In genomic region chr19:34299576-34299975, GRCh38 we compare ENCODE assay signal across 18 cellular contexts.
"Had no signal": no experiment of that assay in that cellular context is flagged by ENCODE, and none has a peak within 500 bp of the region (broad histone marks: within the 10 kb centered on the region; RNA-seq: fewer than 3 reads in every experiment).

No MANE protein-coding gene starts in this region.

- H3K36me3 Mint-ChIP-seq: natural killer cell treated with Interleukin-12 subunit alpha and Interleukin-12 subunit beta and Interleukin-15 and Interleukin-18, amount 100 ng/mL, for 72 hours had no signal

- H3K27ac ChIP-seq: body of pancreas, psoas muscle, thoracic aorta, vagina had no signal

- DNase-seq: activated CD4-positive, CD25-positive, alpha-beta regulatory T cell treated with anti-CD3 and anti-CD28 coated beads, Interleukin-2, amount 50 U/mL, for 72 hours; activated CD8-positive, alpha-beta memory T cell treated with anti-CD3 and anti-CD28 coated beads, Interleukin-2, amount 50 U/mL, for 48 hours; activated CD8-positive, alpha-beta T cell treated with anti-CD3 and anti-CD28 coated beads for 36 hours; activated naive CD4-positive, alpha-beta T cell treated with anti-CD3 and anti-CD28 coated beads, Interleukin-2, amount 50 U/mL, for 16 hours; amniotic stem cell; body of pancreas; effector memory CD8-positive, alpha-beta T cell; hippocampal formation; kidney glomerular epithelial cell; psoas muscle had no signal

- H3K4me3 ChIP-seq: body of pancreas, psoas muscle, thoracic aorta, vagina had no signal

- H3K4me3 Mint-ChIP-seq: activated CD8-positive, alpha-beta T cell treated with anti-CD3 and anti-CD28 coated beads for 36 hours; central memory CD8-positive, alpha-beta T cell; effector memory CD8-positive, alpha-beta T cell; natural killer cell treated with Interleukin-12 subunit alpha and Interleukin-12 subunit beta and Interleukin-15 and Interleukin-18, amount 100 ng/mL, for 72 hours; stimulated activated naive CD8-positive, alpha-beta T cell treated with anti-CD3 and anti-CD28 coated beads, Interleukin-15, Interleukin-2, amounts not matched to agents 100 ng/mL and 50 ng/mL, for 24 hours; T-helper 2 cell treated with Interferon-gamma antibody and Interleukin-4, amounts not matched to agents 5 μg/mL and 100 μg/mL, for 36 hours had no signal

- H3K27ac Mint-ChIP-seq: activated CD8-positive, alpha-beta T cell treated with anti-CD3 and anti-CD28 coated beads for 36 hours; activated T-helper 2 cell treated with anti-CD3 and anti-CD28 coated beads, Interferon-gamma antibody, Interleukin-2, Interleukin-4, amounts not matched to agents 10 μg/mL and 5 μg/mL and 100 μg/mL, durations not matched to agents 14 hours and 24 hours and 36 hours; natural killer cell treated with Interleukin-12 subunit alpha and Interleukin-12 subunit beta and Interleukin-15 and Interleukin-18, amount 100 ng/mL, for 72 hours; stimulated activated naive CD8-positive, alpha-beta T cell treated with anti-CD3 and anti-CD28 coated beads, Interleukin-15, Interleukin-2, amounts not matched to agents 100 ng/mL and 50 ng/mL, for 24 hours; T-helper 2 cell treated with Interferon-gamma antibody and Interleukin-4, amounts not matched to agents 5 μg/mL and 100 μg/mL, for 36 hours had no signal

- ATAC-seq: activated CD8-positive, alpha-beta T cell treated with anti-CD3 and anti-CD28 coated beads for 36 hours; body of pancreas; effector memory CD8-positive, alpha-beta T cell; natural killer cell treated with Interleukin-12 subunit alpha and Interleukin-12 subunit beta and Interleukin-15 and Interleukin-18, amount 100 ng/mL, for 72 hours; psoas muscle; sciatic nerve had no signal

- H3K4me1 ChIP-seq: psoas muscle, vagina had no signal

- H3K27me3 Mint-ChIP-seq: activated CD8-positive, alpha-beta T cell treated with anti-CD3 and anti-CD28 coated beads for 36 hours; central memory CD8-positive, alpha-beta T cell; effector memory CD8-positive, alpha-beta T cell; natural killer cell treated with Interleukin-12 subunit alpha and Interleukin-12 subunit beta and Interleukin-15 and Interleukin-18, amount 100 ng/mL, for 72 hours; stimulated activated naive CD8-positive, alpha-beta T cell treated with anti-CD3 and anti-CD28 coated beads, Interleukin-15, Interleukin-2, amounts not matched to agents 100 ng/mL and 50 ng/mL, for 24 hours had no signal

- H3K4me1 Mint-ChIP-seq: central memory CD8-positive, alpha-beta T cell had no signal

- H3K9me3 ChIP-seq: body of pancreas, psoas muscle, thoracic aorta, vagina had no signal

- H3K9me3 Mint-ChIP-seq: activated CD8-positive, alpha-beta T cell treated with anti-CD3 and anti-CD28 coated beads for 36 hours; activated T-helper 2 cell treated with anti-CD3 and anti-CD28 coated beads, Interferon-gamma antibody, Interleukin-2, Interleukin-4, amounts not matched to agents 10 μg/mL and 5 μg/mL and 100 μg/mL, durations not matched to agents 14 hours and 24 hours and 36 hours; central memory CD8-positive, alpha-beta T cell; effector memory CD8-positive, alpha-beta T cell; natural killer cell treated with Interleukin-12 subunit alpha and Interleukin-12 subunit beta and Interleukin-15 and Interleukin-18, amount 100 ng/mL, for 72 hours; stimulated activated naive CD8-positive, alpha-beta T cell treated with anti-CD3 and anti-CD28 coated beads, Interleukin-15, Interleukin-2, amounts not matched to agents 100 ng/mL and 50 ng/mL, for 24 hours; T-helper 2 cell treated with Interferon-gamma antibody and Interleukin-4, amounts not matched to agents 5 μg/mL and 100 μg/mL, for 36 hours had no signal

- H3K27me3 ChIP-seq: body of pancreas, vagina had no signal
